Comparison of ENCODE assay signal across 10 cellular contexts in the genomic region with DNA sequence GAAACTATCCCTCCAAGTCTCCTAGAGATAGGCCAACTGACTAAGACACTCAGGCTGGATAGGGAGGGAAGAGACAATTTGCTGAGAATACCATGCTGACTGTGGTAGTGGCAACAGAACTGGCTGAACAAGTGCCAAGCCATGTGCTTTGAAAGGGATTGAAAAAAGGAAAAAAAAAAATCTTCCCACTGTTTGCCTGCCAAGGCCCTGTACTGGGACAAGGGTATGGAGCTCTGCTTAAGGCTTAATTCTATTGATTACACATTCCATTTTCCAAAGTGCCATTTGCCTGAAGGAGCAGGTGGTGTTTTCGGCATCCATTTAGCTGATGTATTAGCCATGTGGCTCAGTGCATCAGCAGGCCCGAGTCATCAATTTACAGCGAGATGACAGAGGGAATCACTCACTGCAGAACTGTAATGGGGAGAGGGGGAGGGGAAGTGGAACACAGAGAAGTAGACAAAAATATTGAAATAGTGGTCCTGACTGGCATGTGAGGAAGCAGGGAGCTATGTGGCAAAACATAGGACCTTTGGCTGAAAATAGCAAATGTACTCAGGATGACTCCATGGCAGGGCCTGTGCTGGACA.
"Had no signal": no experiment of that assay in that cellular context is flagged by ENCODE, and none has a peak within 500 bp of the region (broad histone marks: within the 10 kb centered on the region; RNA-seq: fewer than 3 reads in every experiment).

No MANE protein-coding gene starts in this region.

- H3K27me3 ChIP-seq: body of pancreas, sigmoid colon, testis had no signal

- H3K27ac ChIP-seq: body of pancreas, psoas muscle, sigmoid colon, testis had no signal

- H3K9me3 ChIP-seq: body of pancreas, psoas muscle, testis had no signal

- H3K4me3 ChIP-seq: body of pancreas, psoas muscle, sigmoid colon, testis had no signal

- DNase-seq: activated T-cell treated with anti-CD3 and anti-CD28 coated beads, Interleukin-2, amount 50 U/mL, for 1 hour; body of pancreas; left colon; psoas muscle; sigmoid colon; stimulated activated CD4-positive, alpha-beta T cell treated with anti-CD3 and anti-CD28 coated beads, Interleukin-12 subunit alpha, Interleukin-12 subunit beta, amount 100 ng/mL, for 4 hours; stimulated activated naive CD4-positive, alpha-beta T cell; T-helper 17 cell; testis had no signal

- H3K36me3 ChIP-seq: sigmoid colon had no signal

- H3K4me1 ChIP-seq: body of pancreas, psoas muscle, testis had no signal

- ATAC-seq: body of pancreas; left colon; natural killer cell treated with Interleukin-12 subunit alpha and Interleukin-12 subunit beta and Interleukin-15 and Interleukin-18, amount 100 ng/mL, for 72 hours; psoas muscle; T-helper 17 cell had no signal
